ENCODE assay signal across 7 cellular contexts in genomic region chr21:29634410-29634809, GRCh38.
"Had no signal": no experiment of that assay in that cellular context is flagged by ENCODE, and none has a peak within 500 bp of the region (broad histone marks: within the 10 kb centered on the region; RNA-seq: fewer than 3 reads in every experiment).

No MANE protein-coding gene starts in this region.

- DNase-seq: IMR-90, KBM-7, KG1 had no signal

- ATAC-seq: HepG2 had no signal

- H3K4me2 ChIP-seq: KMS-11 had no signal

- FAIRE-seq: HepG2, HTR-8/SVneo had no signal

- H3K27ac ChIP-seq: HL-60, KMS-11 had no signal

- H3K9ac ChIP-seq: KMS-11 had no signal
